In the genomic region with DNA sequence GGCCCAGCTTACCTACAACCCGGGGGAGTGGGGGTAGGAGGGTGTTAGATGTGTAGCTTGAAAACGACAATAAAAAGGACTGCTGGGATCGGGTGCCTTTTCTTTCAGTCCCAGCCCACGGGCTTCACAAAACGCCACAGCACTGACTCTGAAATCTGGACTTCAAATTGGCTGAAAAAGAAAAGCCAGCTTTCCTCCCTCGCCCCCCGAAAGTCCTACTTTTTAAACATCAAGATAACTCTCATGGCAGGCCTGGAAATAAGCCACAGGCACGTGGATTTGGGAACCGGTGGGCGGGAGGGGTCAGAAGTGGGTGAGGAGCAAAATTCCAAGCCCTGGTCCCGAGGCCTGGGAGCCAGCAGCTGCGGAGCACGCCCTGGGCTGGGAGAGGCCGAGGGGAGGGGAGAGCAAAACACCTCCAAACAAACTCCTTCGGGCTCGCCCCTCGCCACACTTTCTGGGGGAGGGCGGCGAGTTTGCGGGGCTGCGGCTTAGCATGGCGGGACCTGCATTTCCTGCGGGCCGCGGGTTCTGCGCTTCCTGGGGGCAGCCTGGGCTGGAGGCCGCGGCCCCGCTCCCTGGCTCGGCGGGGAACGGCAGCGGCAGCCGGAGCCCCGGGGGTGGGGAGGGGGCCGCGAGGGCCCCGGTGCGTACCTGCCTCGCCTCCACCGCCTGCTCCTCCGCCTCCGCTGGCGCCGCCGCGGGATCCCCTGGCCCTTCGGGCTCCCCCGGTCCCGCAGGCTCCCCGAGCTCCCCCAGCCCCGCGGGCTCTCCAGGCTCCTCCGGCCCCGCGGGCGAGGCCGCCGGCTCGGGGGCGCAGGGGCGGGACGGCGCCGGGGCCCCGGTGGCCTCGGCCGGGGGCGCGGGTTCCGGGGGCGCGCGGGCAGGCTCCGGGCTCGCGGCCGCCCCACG, we compare ENCODE assay signal across 6 cellular contexts. TPM values are rescaled to one million over a fixed set of nuclear protein-coding genes. Genes with fewer than 3 reads are reported as not detected.
DNase-seq lines count a peak whose midpoint lies in the region; ATAC-seq and TF ChIP-seq lines count a peak whose summit lies in the region.
"Not testable (repeated sequence)": the region's sequence is repeated elsewhere in the genome, so short reads cannot be mapped to it uniquely, and the experiment has no call there.

No MANE protein-coding gene starts in this region.

- H3K9ac ChIP-seq in NT2/D1 (ENCODE audit: insufficient read length, low read depth) = peak overlapping the region; percentile 82
- peak overlapping the region; percentile 96 for H3K9ac ChIP-seq in adipocyte (ENCODE audit: low read length)

- intact Hi-C loops in mucosa of descending colon (cut with DNase I, micrococcal nuclease) = not testable (repeated sequence)

- H3K9me3 ChIP-seq in NT2/D1 (ENCODE audit: insufficient read depth, low read length); adipocyte (ENCODE audit: control insufficient read depth, low read length); mucosa of descending colon: not testable (repeated sequence)

- DNase-seq in EL (peak; percentile 45), adipocyte (ENCODE audit: low read depth) (peak; percentile 66)
- DNase-seq in NT2/D1 (ENCODE audit: low read depth, low spot score); fibroblast of pulmonary artery (ENCODE audit: low read depth); mucosa of descending colon; stimulated activated naive CD8-positive, alpha-beta T cell treated with anti-CD3 and anti-CD28 coated beads, Interleukin-15, amount 100 ng/mL, for 72 hours: not testable (repeated sequence)

- peak; percentile 27 for ATAC-seq in mucosa of descending colon
- ATAC-seq in stimulated activated naive CD8-positive, alpha-beta T cell treated with anti-CD3 and anti-CD28 coated beads, Interleukin-15, amount 100 ng/mL, for 72 hours = peak; percentile 63

- H3K27me3 Mint-ChIP-seq in stimulated activated naive CD8-positive, alpha-beta T cell treated with anti-CD3 and anti-CD28 coated beads, Interleukin-15, amount 100 ng/mL, for 72 hours = not testable (repeated sequence)

- H3K36me3 ChIP-seq in NT2/D1 (ENCODE audit: insufficient read depth, insufficient read length, low read length) (peaks cover 20% of the 10 kb centered on the region), adipocyte (ENCODE audit: control insufficient read depth, insufficient read depth, low read length, severe bottlenecking) (peaks cover 13% of the 10 kb centered on the region)
- H3K36me3 ChIP-seq in mucosa of descending colon (ENCODE audit: low read depth) = not testable (repeated sequence)

- peak overlapping the region; percentile 50 for H3K4me3 ChIP-seq in NT2/D1 (ENCODE audit: insufficient read length, low read depth)
- H3K4me3 ChIP-seq in adipocyte (ENCODE audit: low read length) = peak overlapping the region; percentile 92
- H3K4me3 ChIP-seq in fibroblast of pulmonary artery (replicated peaks; ENCODE audit: low read depth, low read length) = peak overlapping the region; percentile 67
- peak overlapping the region; percentile 19 for H3K4me3 ChIP-seq in mucosa of descending colon

- H3K4me3 Mint-ChIP-seq in stimulated activated naive CD8-positive, alpha-beta T cell treated with anti-CD3 and anti-CD28 coated beads, Interleukin-15, amount 100 ng/mL, for 72 hours = peak overlapping the region; percentile 74 to 76

- peaks cover 26% of the 10 kb centered on the region for H3K27me3 ChIP-seq in NT2/D1 (ENCODE audit: insufficient read depth, insufficient read length)
- not testable (repeated sequence) for H3K27me3 ChIP-seq in adipocyte (replicated peaks; ENCODE audit: control insufficient read depth, insufficient read depth, low read length)

- peaks cover 15% of the 10 kb centered on the region for H3K4me1 ChIP-seq in NT2/D1 (ENCODE audit: insufficient read depth, insufficient read length)
- H3K4me1 ChIP-seq in adipocyte (ENCODE audit: control insufficient read depth, insufficient read depth, low read length) = peaks cover 46% of the 10 kb centered on the region
- not testable (repeated sequence) for H3K4me1 ChIP-seq in mucosa of descending colon (ENCODE audit: low read depth)

- not testable (repeated sequence) for H3K9me3 Mint-ChIP-seq in stimulated activated naive CD8-positive, alpha-beta T cell treated with anti-CD3 and anti-CD28 coated beads, Interleukin-15, amount 100 ng/mL, for 72 hours

- not testable (repeated sequence) for TF ChIP-seq CTCF in fibroblast of pulmonary artery (IDR thresholded peaks at IDR 0.05; ENCODE audit: low read length, missing control alignments); mucosa of descending colon (IDR thresholded peaks at IDR 0.05)

- peak overlapping the region in 1 of 2 donors; percentile 67 for H3K27ac Mint-ChIP-seq in stimulated activated naive CD8-positive, alpha-beta T cell treated with anti-CD3 and anti-CD28 coated beads, Interleukin-15, amount 100 ng/mL, for 72 hours

- H3K4me1 Mint-ChIP-seq in stimulated activated naive CD8-positive, alpha-beta T cell treated with anti-CD3 and anti-CD28 coated beads, Interleukin-15, amount 100 ng/mL, for 72 hours = peaks cover 42% of the 10 kb centered on the region

RNA-seq across cellular contexts. Expression of a gene that starts 0.6 kb away (rescaled TPM):
- total RNA-seq in mucosa of descending colon = 100 to 1,000 TPM in 1 of 3 donors, 10 to 100 TPM in 2; 11.4 to 214 (median 24.5) TPM

RNA-seq across cellular contexts. Expression of a gene that starts 16.2 kb away (rescaled TPM):
- total RNA-seq in mucosa of descending colon = 10 to 100 TPM; 27.0 to 56.3 (median 30.3) TPM

RNA-seq across cellular contexts. Expression of a gene that starts 16.4 kb away (rescaled TPM):
- 10 to 100 TPM; 22.5 to 30.4 (median 28.7) TPM for total RNA-seq in mucosa of descending colon

RNA-seq across cellular contexts. Expression of a gene that starts 26.9 kb away (rescaled TPM):
- 100 to 1,000 TPM; 130 to 166 (median 134) TPM for total RNA-seq in mucosa of descending colon

RNA-seq across cellular contexts. Expression of a gene that starts 27.7 kb away (rescaled TPM):
- 10 to 100 TPM; 31.2 to 38.2 (median 33.2) TPM for total RNA-seq in mucosa of descending colon

Comparison
In these comparisons a context has a peak if more than half of its experiments do, and no peak if none do; other contexts are left out.
1. H3K4me3 ChIP-seq: peak in every context shown above with its lines; median percentile 92 in adipocyte; 67 in fibroblast of pulmonary artery; 50 in NT2/D1; 19 in mucosa of descending colon.